In genomic region chr13:63420685-63421084, GRCh38 we compare ENCODE assay signal across 27 cellular contexts.
"Had no signal": no experiment of that assay in that cellular context is flagged by ENCODE, and none has a peak within 500 bp of the region (broad histone marks: within the 10 kb centered on the region; RNA-seq: fewer than 3 reads in every experiment).

No MANE protein-coding gene starts in this region.

- H3K27me3 ChIP-seq: stomach, suprapubic skin, testis, thyroid gland, tibial artery, tibial nerve, transverse colon, upper lobe of left lung, upper lobe of right lung, uterus, vagina had no signal

- FAIRE-seq: urothelium cell line had no signal

- H3K4me1 ChIP-seq: stomach, suprapubic skin, testis, thyroid gland, tibial artery, tibial nerve, transverse colon, upper lobe of left lung, upper lobe of right lung, uterus, vagina had no signal

- H3K27ac ChIP-seq: stomach, suprapubic skin, testis, thoracic aorta, thyroid gland, tibial artery, tibial nerve, transverse colon, upper lobe of left lung, upper lobe of right lung, uterus, vagina had no signal

- H3K4me3 ChIP-seq: stomach, suprapubic skin, testis, thoracic aorta, thyroid gland, tibial artery, tibial nerve, transverse colon, upper lobe of left lung, upper lobe of right lung, uterus, vagina had no signal

- H3K9me3 ChIP-seq: stomach, suprapubic skin, testis, thoracic aorta, thyroid gland, tibial artery, tibial nerve, transverse colon, upper lobe of left lung, upper lobe of right lung, uterus, vagina had no signal

- ATAC-seq: stimulated activated effector memory CD8-positive, alpha-beta T cell treated with anti-CD3 and anti-CD28 coated beads, Interleukin-12 subunit alpha, Interleukin-12 subunit beta, amount 100 ng/mL, for 72 hours; stimulated activated memory B cell treated with anti-CD40 and anti-IgM and Interleukin-4, amounts not matched to agents 10 μg/mL and 1 μg/mL and 100 μg/mL, for 72 hours; stimulated activated naive B cell treated with anti-CD40 and anti-IgM and Interleukin-4, amounts not matched to agents 10 μg/mL and 1 μg/mL and 100 μg/mL, for 72 hours; stimulated activated naive CD8-positive, alpha-beta T cell treated with anti-CD3 and anti-CD28 coated beads, Interleukin-15, amount 100 ng/mL, for 72 hours; stimulated activated naive CD8-positive, alpha-beta T cell treated with anti-CD3 and anti-CD28 coated beads, Interleukin-15, Interleukin-2, amounts not matched to agents 100 U/mL and 50 U/mL, for 24 hours; upper lobe of right lung had no signal

- DNase-seq: stimulated activated CD4-positive, alpha-beta T cell treated with anti-CD3 and anti-CD28 coated beads, Interleukin-2, amount 100 ng/mL, for 48 hours; stimulated activated CD4-positive, alpha-beta T cell treated with anti-CD3 and anti-CD28 coated beads, Interleukin-4, amount 100 ng/mL, for 1 hour; stimulated activated CD4-positive, alpha-beta T cell treated with anti-CD3 and anti-CD28 coated beads, Interleukin-4, amount 100 ng/mL, for 24 hours; stimulated activated CD4-positive, alpha-beta T cell treated with anti-CD3 and anti-CD28 coated beads, Interleukin-4, amount 100 ng/mL, for 4 hours; stimulated activated CD8-positive, alpha-beta memory T cell treated with anti-CD3 and anti-CD28 coated beads, Interleukin-4, amount 100 ng/mL, for 48 hours; stimulated activated naive B cell treated with anti-CD40 and anti-IgM and Interleukin-4, amounts not matched to agents 10 μg/mL and 1 μg/mL and 100 μg/mL, for 72 hours; stimulated activated naive CD4-positive, alpha-beta T cell; stimulated activated naive CD4-positive, alpha-beta T cell treated with Interleukin-2 at 50 U/mL for 16 hours; stimulated activated naive CD8-positive, alpha-beta T cell treated with anti-CD3 and anti-CD28 coated beads, Interleukin-15, amount 100 ng/mL, for 72 hours; stimulated activated naive CD8-positive, alpha-beta T cell treated with anti-CD3 and anti-CD28 coated beads, Interleukin-15, Interleukin-2, amounts not matched to agents 100 U/mL and 50 U/mL, for 24 hours; stomach; substantia nigra; testis; thyroid gland; tibial artery; transverse colon; trophoblast cell; upper lobe of left lung; upper lobe of right lung; uterus had no signal

- H3K36me3 ChIP-seq: stomach, suprapubic skin, thoracic aorta, thyroid gland, tibial artery, tibial nerve, transverse colon, upper lobe of left lung, upper lobe of right lung, uterus, vagina had no signal
